6 cellular contexts compared by ENCODE assay signal in the genomic region with DNA sequence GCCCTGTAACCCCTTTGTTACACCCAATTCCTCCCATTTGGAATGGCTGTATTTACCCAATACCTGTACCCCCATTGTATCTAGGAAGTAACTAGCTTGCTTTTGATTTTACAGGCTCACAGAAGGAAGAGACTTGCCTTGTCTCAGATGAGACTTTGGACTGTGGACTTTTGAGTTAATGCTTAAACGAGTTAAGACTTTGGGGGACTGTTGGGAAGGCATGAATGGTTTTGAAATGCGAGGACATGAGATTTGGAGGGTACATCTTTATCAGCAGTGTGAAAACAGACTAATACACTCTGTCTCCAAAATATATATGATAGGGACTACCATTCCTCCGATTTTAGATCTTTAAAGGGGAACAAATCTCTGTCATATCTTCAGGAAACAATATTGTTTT. TPM values are rescaled to one million over a fixed set of nuclear protein-coding genes. Genes with fewer than 3 reads are reported as not detected.
DNase-seq lines count a peak whose midpoint lies in the region; ATAC-seq, FAIRE-seq and TF ChIP-seq lines count a peak whose summit lies in the region.
"Not testable (repeated sequence)": the region's sequence is repeated elsewhere in the genome, so short reads cannot be mapped to it uniquely, and the experiment has no call there.
"Had no signal": no experiment of that assay in that cellular context is flagged by ENCODE, and none has a peak within 500 bp of the region (broad histone marks: within the 10 kb centered on the region; RNA-seq: fewer than 3 reads in every experiment).

No MANE protein-coding gene starts in this region.

- H3K27ac Mint-ChIP-seq in Caco-2 (ENCODE audit: unreplicated experiment), result peak overlapping the region; percentile 11
- peak overlapping the region in 2 of 3 experiments; percentile 46 to 67 for H3K27ac Mint-ChIP-seq in nephron

- POLR2A ChIA-PET in Caco-2 (lab: Charles Lee), result not testable (repeated sequence)

- intact Hi-C loops in Caco-2 (cut with micrococcal nuclease; ENCODE audit: unreplicated experiment); left colon (cut with DNase I, micrococcal nuclease): not testable (repeated sequence)

- not testable (repeated sequence) for H3K27me3 ChIP-seq in Caco-2 (replicated peaks; ENCODE audit: control insufficient read depth, insufficient read depth, low read length); DND-41 (ENCODE audit: insufficient read depth, low read length, poor library complexity); small intestine (ENCODE audit: control insufficient read depth in 2 of 2, insufficient read depth in 2 of 2, low read length in 2 of 2)

- H3K4me1 Mint-ChIP-seq in Caco-2 (ENCODE audit: low read depth, unreplicated experiment), result peaks cover 14% of the 10 kb centered on the region
- not testable (repeated sequence) for H3K4me1 Mint-ChIP-seq in nephron

- 4 to 46% (median 18%) methylated on average over 3 of the region's 3 CpGs for WGBS in small intestine, 3 donors

- ATAC-seq in DND-41 (ENCODE audit: insufficient read depth, low read depth), result not testable (repeated sequence)
- peak; percentile 64 for ATAC-seq in left colon

- peak overlapping the region; percentile 76 for H3K27ac ChIP-seq in DND-41 (ENCODE audit: low read length)
- H3K27ac ChIP-seq in small intestine (ENCODE audit: low read depth in 1 of 2, low read length in 1 of 2), result not testable (repeated sequence)

- not testable (repeated sequence) for H3K4me2 ChIP-seq in DND-41 (ENCODE audit: insufficient read depth, low read length)

- not testable (repeated sequence) for BruUV-seq in Caco-2 (replicated peaks; lab: Mats Ljungman, UMichigan)

- DNase-seq in Caco-2, DND-41, left colon: not testable (repeated sequence)
- peak; percentile 26 for DNase-seq in small intestine

- H3K4me3 Mint-ChIP-seq in Caco-2 (ENCODE audit: unreplicated experiment); nephron: not testable (repeated sequence)

- not testable (repeated sequence) for H3K9ac ChIP-seq in DND-41 (ENCODE audit: low read depth, low read length)

- H4K20me1 ChIP-seq in DND-41 (ENCODE audit: insufficient read depth, low read length), result not testable (repeated sequence)

- not testable (repeated sequence) for H3K4me3 ChIP-seq in Caco-2 (ENCODE audit: low read depth, low read length); DND-41 (ENCODE audit: low read depth in 1 of 2, low read length in 2 of 2); small intestine (ENCODE audit: low read depth in 1 of 2, low read length in 2 of 2)

- not testable (repeated sequence) for TF ChIP-seq CTCF in Caco-2 (IDR thresholded peaks at IDR 0.05; ENCODE audit: insufficient read depth in 1 of 2, low read depth in 1 of 2, low read length in 1 of 2, severe bottlenecking in 1 of 2, unreplicated experiment in 1 of 2); DND-41 (IDR thresholded peaks at IDR 0.05; ENCODE audit: borderline replicate concordance, extremely low read depth, low read length, poor library complexity, severe bottlenecking); nephron (IDR thresholded peaks at IDR 0.05; ENCODE audit: unreplicated experiment in 3 of 3)

- CTCF ChIA-PET in Caco-2 (lab: Charles Lee), result not testable (repeated sequence)

- not testable (repeated sequence) for H3K9me3 ChIP-seq in Caco-2; DND-41 (ENCODE audit: insufficient read depth, low read length, severe bottlenecking); small intestine (ENCODE audit: control insufficient read depth, low read depth)

- H3K27me3 Mint-ChIP-seq in Caco-2 (ENCODE audit: insufficient read depth, unreplicated experiment); nephron (ENCODE audit: low read depth): not testable (repeated sequence)

- H3K4me1 ChIP-seq in Caco-2 (peaks cover 15% of the 10 kb centered on the region), DND-41 (ENCODE audit: insufficient read depth, low read length) (peaks cover 78% of the 10 kb centered on the region)
- not testable (repeated sequence) for H3K4me1 ChIP-seq in small intestine (ENCODE audit: control insufficient read depth in 2 of 2, insufficient read depth in 1 of 2, low read depth in 1 of 2, low read length in 1 of 2)

- not testable (repeated sequence) for H2AFZ ChIP-seq in DND-41 (ENCODE audit: low read depth, low read length)

- H3K9me3 Mint-ChIP-seq in Caco-2 (ENCODE audit: unreplicated experiment) (peaks cover 37% of the 10 kb centered on the region), nephron (peaks cover 20% of the 10 kb centered on the region)

- FAIRE-seq in small intestine (lab: Jason Lieb, UNC), result not testable (repeated sequence)

- H3K36me3 ChIP-seq in Caco-2 (ENCODE audit: control insufficient read depth, insufficient read depth, low read length); DND-41 (ENCODE audit: insufficient read depth, low read length); small intestine (ENCODE audit: control insufficient read depth in 2 of 2, insufficient read depth in 2 of 2, low read length in 2 of 2): not testable (repeated sequence)

- H3K79me2 ChIP-seq in DND-41 (ENCODE audit: insufficient read depth, low read length), result not testable (repeated sequence)

- H3K36me3 Mint-ChIP-seq in Caco-2 (ENCODE audit: insufficient read depth, unreplicated experiment); nephron (ENCODE audit: low read depth): not testable (repeated sequence)

RNA-seq across cellular contexts. Expression of gene GLIPR1, which starts 38.1 kb away (rescaled TPM):
- 1.9 and 3.9 TPM in 2 replicates for total RNA-seq in Caco-2 (2022)
- total RNA-seq in left colon, result 10 to 100 TPM in 1 of 2 donors, 1 to 10 TPM in 1; 4.3 to 12.5 TPM
- polyA plus RNA-seq in small intestine, result 1 to 10 TPM; 2.5 to 3.2 (median 2.7) TPM

RNA-seq across cellular contexts. Expression of gene GLIPR1L2, which starts 51.6 kb away (rescaled TPM):
- total RNA-seq in Caco-2 (2022) (not detected in 2 replicates), left colon (not detected)
- polyA plus RNA-seq in small intestine, result under 1 TPM in 1 of 3 donors, not detected in 2; 0.46 TPM
- total RNA-seq: CD8-positive, alpha-beta T cell had no signal
